ENCODE assay signal across 22 cellular contexts in the genomic region with DNA sequence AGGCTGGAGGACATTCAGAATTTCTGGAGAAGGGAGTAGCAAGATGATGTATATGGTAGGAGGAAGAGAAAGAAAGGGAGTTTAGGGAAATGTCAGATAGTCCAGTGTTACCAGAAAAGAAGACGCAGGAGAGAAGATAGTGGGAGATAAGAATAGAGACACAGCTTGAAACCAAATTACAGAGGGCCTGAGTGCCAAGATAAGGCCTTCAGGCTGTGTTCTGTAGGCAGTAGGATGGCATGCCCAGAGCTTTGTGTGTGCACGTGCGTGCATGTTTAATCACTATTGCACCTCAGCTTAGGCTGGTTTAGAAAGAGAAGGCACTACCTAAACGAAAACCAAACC. TPM values are rescaled to one million over a fixed set of nuclear protein-coding genes. Genes with fewer than 3 reads are reported as not detected.
DNase-seq lines count a peak whose midpoint lies in the region; ATAC-seq and TF ChIP-seq lines count a peak whose summit lies in the region.
"Had no signal": no experiment of that assay in that cellular context is flagged by ENCODE, and none has a peak within 500 bp of the region (broad histone marks: within the 10 kb centered on the region; RNA-seq: fewer than 3 reads in every experiment).

No MANE protein-coding gene starts in this region.

- H3K9ac ChIP-seq in trophoblast cell (ENCODE audit: low read length): no peak overlapping the region

- H3K27me3 ChIP-seq in right cardiac atrium (ENCODE audit: control insufficient read depth, insufficient read depth): no peaks in the 10 kb centered on the region
- no peaks in the 10 kb centered on the region for H3K27me3 ChIP-seq in body of pancreas
- H3K27me3 ChIP-seq in trophoblast cell (ENCODE audit: insufficient read depth, low read length): no peaks in the 10 kb centered on the region
- H3K27me3 ChIP-seq: BE2C, MG63 had no signal

- intact Hi-C loops in right cardiac atrium (cut with DNase I): no loop called here
- intact Hi-C loops in left ventricle myocardium superior (cut with micrococcal nuclease): loop anchor here (5.0 kb wide), 1 partner anchor 153 kb away; no protein-coding TSS in a partner anchor
- intact Hi-C loops in body of pancreas (cut with DNase I): no loop called here

- H4K12ac ChIP-seq in trophoblast cell (ENCODE audit: low read depth, low read length): no peak overlapping the region

- no peak overlapping the region for H3K4me2 ChIP-seq in trophoblast cell (ENCODE audit: low read length)

- H2BK120ac ChIP-seq in trophoblast cell (ENCODE audit: insufficient read depth, low read length, poor library complexity): peak overlapping the region; percentile 38

- WGBS in right cardiac atrium: 63% methylated on average over 4 of the region's 4 CpGs
- WGBS in body of pancreas, 2 donors: 78 to 82% methylated on average over 4 of the region's 4 CpGs
- no CpG with 5 or more reads among the region's 4 CpGs for WGBS in trophoblast cell (ENCODE audit: extremely low coverage, insufficient coverage, insufficient read length)

- H3K27ac ChIP-seq in right cardiac atrium (ENCODE audit: low read length): peak overlapping the region; percentile 1
- peak overlapping the region; percentile 82 to 91 (median 86) for H3K27ac ChIP-seq in body of pancreas
- H3K27ac ChIP-seq in trophoblast cell (ENCODE audit: low read depth, low read length): peak overlapping the region; percentile 38
- H3K27ac ChIP-seq: HL-60 had no signal

- no peak overlapping the region for H2AFZ ChIP-seq in trophoblast cell (ENCODE audit: insufficient read depth, low read length, poor library complexity)

- H3K18ac ChIP-seq in trophoblast cell (ENCODE audit: low read length): no peak overlapping the region

- H3K36me3 ChIP-seq in body of pancreas (replicated peaks in 1 of 2; ENCODE audit: insufficient read depth in 1 of 2, low read depth in 2 of 2) (no peaks in the 10 kb centered on the region), trophoblast cell (ENCODE audit: control insufficient read depth in 1 of 2, insufficient read depth in 2 of 2, low read length in 2 of 2) (peaks cover 7 to 10% of the 10 kb centered on the region in 2 experiments)
- H3K36me3 ChIP-seq: BE2C, MG63 had no signal

- H3K23ac ChIP-seq in trophoblast cell (ENCODE audit: low read length): no peak overlapping the region

- H4K91ac ChIP-seq in trophoblast cell (ENCODE audit: low read depth, low read length): no peak overlapping the region

- no peak overlapping the region for H3K4ac ChIP-seq in trophoblast cell (ENCODE audit: low read depth, low read length)

- ATAC-seq in right cardiac atrium (no peak), left ventricle myocardium superior (no peak), body of pancreas (no peak)

- H3K14ac ChIP-seq in trophoblast cell (ENCODE audit: low read length): no peak overlapping the region

- H3K4me1 ChIP-seq in right cardiac atrium (ENCODE audit: control insufficient read depth, insufficient read depth, low read length) (peaks cover 7% of the 10 kb centered on the region), body of pancreas (peaks cover 95% of the 10 kb centered on the region), trophoblast cell (ENCODE audit: control insufficient read depth in 1 of 2, insufficient read depth in 2 of 2, low read length in 2 of 2) (peaks cover 5 to 8% of the 10 kb centered on the region in 2 experiments)
- H3K4me1 ChIP-seq: BE2C had no signal

- peaks cover 2% of the 10 kb centered on the region for H3K79me2 ChIP-seq in trophoblast cell (ENCODE audit: control insufficient read depth, insufficient read depth, low read length, poor library complexity)

- H3K4me3 ChIP-seq in right cardiac atrium (ENCODE audit: low read length): no peak overlapping the region
- H3K4me3 ChIP-seq in body of pancreas: no peak overlapping the region
- no peak overlapping the region for H3K4me3 ChIP-seq in trophoblast cell (ENCODE audit: low read depth, low read length)
- H3K4me3 ChIP-seq: MG63 had no signal

- TF ChIP-seq CTCF in body of pancreas (IDR thresholded peaks at IDR 0.05): no peak

- H2BK5ac ChIP-seq in trophoblast cell (ENCODE audit: low read depth, low read length, poor library complexity): no peak overlapping the region

- no peak overlapping the region for H4K8ac ChIP-seq in trophoblast cell (ENCODE audit: low read depth, low read length)

- TF ChIP-seq POLR2A in body of pancreas (IDR thresholded peaks at IDR 0.05): no peak

- DNase-seq in right cardiac atrium (no peak), left ventricle myocardium superior (no peak), body of pancreas (no peak), trophoblast cell (no peak), DMS 273 treated with DMSO at 0.1 percent for 48 hours (lab: John Stamatoyannopoulos, UW) (no peak), NCI-H510A (lab: John Stamatoyannopoulos, UW) (no peak), NCI-H2196 treated with DMSO at 0.1 percent for 48 hours (lab: John Stamatoyannopoulos, UW; ENCODE audit: unreplicated experiment) (no peak)
- DNase-seq: BE2C; CD4-positive, alpha-beta T cell; EL; H9; IMR-90; Kasumi-1; MG63; NCI-H1092; NCI-H1436 treated with DMSO at 0.1 percent for 48 hours; NCI-H2029; NCI-H2171; NCI-H446 treated with DMSO at 0.1 percent for 48 hours; Right ventricle myocardium superior had no signal

- peaks cover 5% of the 10 kb centered on the region for H3K79me1 ChIP-seq in trophoblast cell (ENCODE audit: low read length)

- no peak overlapping the region for H2AK5ac ChIP-seq in trophoblast cell (ENCODE audit: low read length)

- H2BK12ac ChIP-seq in trophoblast cell (ENCODE audit: low read length): no peak overlapping the region

- H3K9me3 ChIP-seq in right cardiac atrium (ENCODE audit: control insufficient read depth, low read length): no peaks in the 10 kb centered on the region
- no peaks in the 10 kb centered on the region for H3K9me3 ChIP-seq in body of pancreas
- H3K9me3 ChIP-seq in trophoblast cell (ENCODE audit: insufficient read depth, low read depth, low read length): no peaks in the 10 kb centered on the region
- H3K9me3 ChIP-seq: BE2C, MG63 had no signal

RNA-seq across cellular contexts. Expression of a gene that starts 36.0 kb away (rescaled TPM):
- total RNA-seq in right cardiac atrium: under 1 TPM in 2 of 4 donors, not detected in 2; 0.53 to 0.57 TPM
- not detected for polyA plus RNA-seq in right cardiac atrium
- not detected for total RNA-seq in left ventricle myocardium superior
- total RNA-seq in body of pancreas: 100 to 1,000 TPM; 247 to 584 TPM
- 20.7 and 22.5 TPM in 2 replicates for polyA plus RNA-seq in trophoblast cell (2013)
- total RNA-seq: CD4-positive, alpha-beta T cell; HT1080; IMR-90; Right ventricle myocardium superior had no signal
- polyA plus RNA-seq: IMR-90 had no signal

Comparison
In these comparisons a context has a peak if more than half of its experiments do, and no peak if none do; other contexts are left out.
1. H3K27ac ChIP-seq: peak in every context shown above with its lines; median percentile 86 in body of pancreas; 38 in trophoblast cell; 1 in right cardiac atrium.
2. RNA of a gene that starts 36.0 kb away (total RNA-seq): 247 to 584 TPM in body of pancreas; 0.53 to 0.57 TPM in right cardiac atrium and not detected in left ventricle myocardium superior (single experiment); every median in the first group is over 100 times any median in the second.